ENCODE assay signal across 8 cellular contexts in genomic region chr10:116765549-116766162, GRCh38. TPM values are rescaled to one million over a fixed set of nuclear protein-coding genes. Genes with fewer than 3 reads are reported as not detected.
DNase-seq lines count a peak whose midpoint lies in the region; TF ChIP-seq lines count a peak whose summit lies in the region.

No MANE protein-coding gene starts in this region.

- TF ChIP-seq CTCF in GM12864 (IDR thresholded peaks at IDR 0.05; ENCODE audit: low read depth, low read length, missing control alignments) = peak; percentile 62
- peak; percentile 56 for TF ChIP-seq CTCF in NB4 (IDR thresholded peaks at IDR 0.05; ENCODE audit: low read depth, low read length)
- TF ChIP-seq CTCF in coronary artery (IDR thresholded peaks at IDR 0.05) = no peak
- TF ChIP-seq CTCF in sigmoid colon (IDR thresholded peaks at IDR 0.05) = peak in 2 of 4 experiments; percentile 11 to 21
- TF ChIP-seq CTCF in uterus (IDR thresholded peaks at IDR 0.05) = no peak

- intact Hi-C loops in sigmoid colon (cut with DNase I) (loop anchor here (5.0 kb wide), 1 partner anchor 33 kb away; no protein-coding TSS in a partner anchor), uterus (cut with DNase I; ENCODE audit: low total_unique reads) (no loop called here)

- H3K27ac ChIP-seq in coronary artery (no peak overlapping the region), sigmoid colon (no peak overlapping the region), uterus (no peak overlapping the region)

- 32 to 65% methylated on average over 10 of the region's 10 CpGs for WGBS in sigmoid colon, 2 donors

- TF ChIP-seq EP300 in sigmoid colon (IDR thresholded peaks at IDR 0.05) = no peak

- H3K36me3 ChIP-seq in sigmoid colon = no peaks in the 10 kb centered on the region
- H3K36me3 ChIP-seq in uterus = no peaks in the 10 kb centered on the region

- H3K4me3 ChIP-seq in GM12864 (ENCODE audit: low read depth, low read length) (no peak overlapping the region), NB4 (ENCODE audit: low read depth, low read length) (no peak overlapping the region), coronary artery (no peak overlapping the region), sigmoid colon (no peak overlapping the region), uterus (no peak overlapping the region)

- TF ChIP-seq POLR2A in NB4 (IDR thresholded peaks at IDR 0.05; ENCODE audit: extremely low read depth, insufficient read length) = no peak
- no peak for TF ChIP-seq POLR2A in sigmoid colon (IDR thresholded peaks at IDR 0.05)
- TF ChIP-seq POLR2A in uterus (IDR thresholded peaks at IDR 0.05) = no peak

- H3K27me3 ChIP-seq in sigmoid colon (no peaks in the 10 kb centered on the region), uterus (no peaks in the 10 kb centered on the region)

- H3K9me3 ChIP-seq in sigmoid colon (no peaks in the 10 kb centered on the region), uterus (peaks cover 0 to 3% of the 10 kb centered on the region in 2 donors)

- H3K4me1 ChIP-seq in sigmoid colon (no peaks in the 10 kb centered on the region), uterus (no peaks in the 10 kb centered on the region)

- no peak for DNase-seq in GM12864 (ENCODE audit: low read depth)
- peak; percentile 37 for DNase-seq in NB4 (ENCODE audit: low read depth)
- peak; percentile 35 for DNase-seq in coronary artery (ENCODE audit: low spot score)
- DNase-seq in sigmoid colon = peak; percentile 65
- no peak for DNase-seq in NCI-H1436 treated with DMSO at 0.1 percent for 48 hours (lab: John Stamatoyannopoulos, UW)
- no peak for DNase-seq in NCI-H345 treated with DMSO at 0.1 percent for 48 hours (lab: John Stamatoyannopoulos, UW; ENCODE audit: unreplicated experiment)
- DNase-seq in uterus = no peak
- DNase-seq in cortex of kidney (lab: John Stamatoyannopoulos, UW) = no peak

RNA-seq across cellular contexts. Expression of gene HSPA12A, which starts 23.3 kb away (rescaled TPM):
- total RNA-seq in sigmoid colon (10 to 100 TPM; 12.3 to 17.4 (median 15.4) TPM), uterus (10 to 100 TPM in 2 of 4 donors, 1 to 10 TPM in 2; 4.9 to 32.0 (median 16.0) TPM)
- 1 to 10 TPM; 1.4 to 3.6 (median 3.0) TPM for polyA plus RNA-seq in sigmoid colon

Comparison
In these comparisons a context has a peak if more than half of its experiments do, and no peak if none do; other contexts are left out.
1. DNase-seq: peak in NB4 (single experiment), coronary artery (single experiment) and sigmoid colon (single experiment); none in GM12864 (single experiment), NCI-H1436 treated with DMSO at 0.1 percent for 48 hours (single experiment), NCI-H345 treated with DMSO at 0.1 percent for 48 hours (single experiment), uterus (0 of 2) and cortex of kidney (single experiment).
2. CTCF ChIP-seq: peak in GM12864 (single experiment) and NB4 (single experiment); none in coronary artery (single experiment) and uterus (0 of 4).